In genomic region chr1:192810253-192810880, GRCh38 we compare ENCODE assay signal across 8 cellular contexts. TPM values are rescaled to one million over a fixed set of nuclear protein-coding genes. Genes with fewer than 3 reads are reported as not detected.
DNase-seq lines count a peak whose midpoint lies in the region; ATAC-seq, FAIRE-seq and TF ChIP-seq lines count a peak whose summit lies in the region.

No MANE protein-coding gene starts in this region.

- no peaks in the 10 kb centered on the region for H4K20me1 ChIP-seq in HCT116 (ENCODE audit: insufficient read depth)

- peaks cover 2 to 17% of the 10 kb centered on the region in 2 experiments; a peak in 1 of 4 replicates for H3K36me3 ChIP-seq in HCT116 (ENCODE audit: control insufficient read depth in 1 of 2, insufficient read depth in 2 of 2, low read length in 2 of 2)

- no peaks in the 10 kb centered on the region for H3K27me3 ChIP-seq in HCT116 (ENCODE audit: insufficient read depth, low read length)

- DNase-seq in ELF-1 (ENCODE audit: low read depth, low spot score) (peak; percentile 54), HCT116 (ENCODE audit: low read depth, low spot score) (no peak), RKO (ENCODE audit: low spot score) (peak; percentile 24), epithelial cell of esophagus (ENCODE audit: low read depth) (peak; percentile 21), osteocyte (ENCODE audit: extremely low spot score, unreplicated experiment) (no peak), urothelium cell line (ENCODE audit: low spot score) (no peak), DMS79 treated with DMSO at 0.1 percent for 48 hours (lab: John Stamatoyannopoulos, UW) (no peak), omental fat pad (ENCODE audit: low spot score) (no peak)

- RAD21 ChIA-PET in HCT116 (lab: Charles Lee; ENCODE audit: low non-redundant PET in 1 of 2, low total read pairs in 2 of 2, uncharacterized antibody in 2 of 2, unreplicated experiment in 2 of 2), result no interaction called here

- H3K79me2 ChIP-seq in HCT116 (ENCODE audit: insufficient read depth, low read length), result peaks cover 19% of the 10 kb centered on the region

- peak overlapping the region; percentile 89 for H3K4me2 ChIP-seq in HCT116 (ENCODE audit: low read length)

- peaks cover 4% of the 10 kb centered on the region for H3K36me3 Mint-ChIP-seq in osteocyte (ENCODE audit: unreplicated experiment)

- peaks cover 36% of the 10 kb centered on the region for H3K4me1 Mint-ChIP-seq in osteocyte (ENCODE audit: unreplicated experiment)

- H3K9me3 ChIP-seq in HCT116 (ENCODE audit: control insufficient read depth in 1 of 2, insufficient read depth in 1 of 2, low read depth in 1 of 2, low read length in 2 of 2), result no peaks in the 10 kb centered on the region

- H3K4me3 ChIP-seq in HCT116 (replicated peaks in 1 of 2; ENCODE audit: low read depth in 1 of 2, low read length in 2 of 2), result peak overlapping the region in 1 of 2 experiments; percentile 93; a peak in 1 of 4 replicates
- H3K4me3 ChIP-seq in epithelial cell of esophagus (ENCODE audit: low read length), result peak overlapping the region; percentile 98

- no peak overlapping the region for H3K27ac ChIP-seq in HCT116 (ENCODE audit: low read depth, low read length)

- H3K9ac ChIP-seq in HCT116 (ENCODE audit: low read length), result no peak overlapping the region

- CTCF ChIA-PET in HCT116 (lab: Charles Lee), result interaction anchor here (1.9 kb wide), 1 partner anchor 209 kb away, joined by 9 read pairs; no protein-coding TSS in a partner anchor

- no peak for ATAC-seq in HCT116
- no peak for ATAC-seq in omental fat pad (ENCODE audit: low FRiP score)

- H3K9me2 ChIP-seq in HCT116 (ENCODE audit: insufficient read depth), result no peaks in the 10 kb centered on the region

- peak overlapping the region; percentile 99 for H3K4me3 Mint-ChIP-seq in osteocyte (ENCODE audit: unreplicated experiment)

- intact Hi-C loops in HCT116 (cut with micrococcal nuclease), result no loop called here

- H2AFZ ChIP-seq in HCT116 (ENCODE audit: low read depth, low read length, poor library complexity, severe bottlenecking), result no peak overlapping the region

- no peak for FAIRE-seq in urothelium cell line (lab: Jason Lieb, UNC)

- H3K27ac Mint-ChIP-seq in osteocyte (ENCODE audit: unreplicated experiment), result peak overlapping the region; percentile 95

- no peaks in the 10 kb centered on the region for H3K27me3 Mint-ChIP-seq in osteocyte (ENCODE audit: unreplicated experiment)

- TF ChIP-seq POLR2A in HCT116 (IDR thresholded peaks at IDR 0.05; ENCODE audit: borderline replicate concordance, extremely low read depth, insufficient read depth, insufficient read length), result no peak

- no peaks in the 10 kb centered on the region for H3K9me3 Mint-ChIP-seq in osteocyte (ENCODE audit: unreplicated experiment)

- TF ChIP-seq CTCF in HCT116 (IDR thresholded peaks at IDR 0.05 in 2 of 3, conservative IDR thresholded peaks at IDR 0.05 in 1 of 3; ENCODE audit: borderline replicate concordance in 1 of 3, insufficient read depth in 1 of 3, low read depth in 2 of 3, low read length in 2 of 3), result no peak
- TF ChIP-seq CTCF in epithelial cell of esophagus (IDR thresholded peaks at IDR 0.05; ENCODE audit: insufficient read depth, low read depth, low read length, missing control alignments), result no peak
- TF ChIP-seq CTCF in osteocyte (IDR thresholded peaks at IDR 0.05), result no peak
- no peak for TF ChIP-seq CTCF in omental fat pad (IDR thresholded peaks at IDR 0.05)

- no peak for TF ChIP-seq RAD21 in HCT116 (IDR thresholded peaks at IDR 0.05; ENCODE audit: low read depth)

- no TSS peak for BruUV-seq in HCT116 (replicated peaks; lab: Mats Ljungman, UMichigan)

- POLR2A ChIA-PET in HCT116 (lab: Charles Lee), result interaction anchor here (0.8 to 1.8 kb wide), 3 partner anchors 12 to 209 kb away, joined by 3 to 6 read pairs (median 3); no protein-coding TSS in a partner anchor

- peaks cover 13 to 37% of the 10 kb centered on the region in 2 experiments; a peak in 3 of 4 replicates for H3K4me1 ChIP-seq in HCT116 (ENCODE audit: control insufficient read depth in 1 of 2, insufficient read depth in 2 of 2, low read length in 2 of 2)

TF ChIP-seq in HCT116, 20 proteins besides CTCF, POLR2A, EP300 and RAD21:
- TF ChIP-seq ELF1 (IDR thresholded peaks at IDR 0.05; ENCODE audit: borderline replicate concordance, low read depth) (no peak), ZBTB33 (IDR thresholded peaks at IDR 0.05; ENCODE audit: extremely low read depth, insufficient replicate concordance, low read length) (no peak), YY1 (IDR thresholded peaks at IDR 0.05; ENCODE audit: extremely low read depth, insufficient replicate concordance, low read depth, low read length) (no peak), ATF3 (IDR thresholded peaks at IDR 0.05) (no peak), ZFX (IDR thresholded peaks at IDR 0.05) (no peak)

RNA-seq across cellular contexts. Expression of gene RGS2, which starts 1.5 kb away (rescaled TPM):
- total RNA-seq in HCT116 (2021; ENCODE audit: unreplicated experiment), result 21.1 TPM
- 16.4 and 19.6 TPM in 2 replicates for polyA plus RNA-seq in HCT116 (2012)
- total RNA-seq in osteocyte, result 6.0 and 7.6 TPM in 2 replicates
- total RNA-seq in omental fat pad, result 100 to 1,000 TPM in 3 of 4 donors, 10 to 100 TPM in 1; 92.2 to 375 (median 140) TPM

Comparison
In these comparisons a context has a peak if more than half of its experiments do, and no peak if none do; other contexts are left out.
1. DNase-seq: peak in ELF-1 (single experiment), RKO (single experiment) and epithelial cell of esophagus (single experiment); none in HCT116 (single experiment), osteocyte (single experiment), urothelium cell line (single experiment), DMS79 treated with DMSO at 0.1 percent for 48 hours (single experiment) and omental fat pad (single experiment).